ENCODE assay signal across 8 cellular contexts in genomic region chr5:42057254-42057690, GRCh38.
DNase-seq lines count a peak whose midpoint lies in the region; ATAC-seq and TF ChIP-seq lines count a peak whose summit lies in the region.

No MANE protein-coding gene starts in this region.

- in situ Hi-C loops in Caki2 (cut with HindIII; ENCODE audit: low pct_unique_long_range_greater_than_20kb, low sequenced_read_pairs), result no loop called here

- H3K4me1 Mint-ChIP-seq in progenitor cell of endocrine pancreas (ENCODE audit: low read depth), result peaks cover 3% of the 10 kb centered on the region

- peak; percentile 87 for ATAC-seq in GM19438 (IDR thresholded peaks at IDR 0.05; ENCODE audit: low read depth, unreplicated experiment)
- peak; percentile 94 for ATAC-seq in HG03442 (IDR thresholded peaks at IDR 0.05; ENCODE audit: unreplicated experiment)
- ATAC-seq in HG03045 (IDR thresholded peaks at IDR 0.05; ENCODE audit: unreplicated experiment), result no peak

- H3K27me3 Mint-ChIP-seq in progenitor cell of endocrine pancreas, result no peaks in the 10 kb centered on the region

- H3K27ac Mint-ChIP-seq in progenitor cell of endocrine pancreas, result no peak overlapping the region

- H3K4me3 ChIP-seq in fibroblast of pulmonary artery (replicated peaks; ENCODE audit: low read depth, low read length), result no peak overlapping the region

- no peak overlapping the region for H3K4me3 Mint-ChIP-seq in progenitor cell of endocrine pancreas (ENCODE audit: low read depth)

- no peaks in the 10 kb centered on the region for H3K36me3 Mint-ChIP-seq in progenitor cell of endocrine pancreas (ENCODE audit: insufficient read depth)

- TF ChIP-seq CTCF in fibroblast of pulmonary artery (IDR thresholded peaks at IDR 0.05; ENCODE audit: low read length, missing control alignments) (peak; percentile 89), progenitor cell of endocrine pancreas (IDR thresholded peaks at IDR 0.05; ENCODE audit: unreplicated experiment) (peak; percentile 77)

- no peaks in the 10 kb centered on the region for H3K9me3 Mint-ChIP-seq in progenitor cell of endocrine pancreas (ENCODE audit: low read depth)

- DNase-seq in Caki2 (ENCODE audit: low read depth) (peak; percentile 32), NOMO-1 treated with DMSO at 0.1 percent for 48 hours (lab: John Stamatoyannopoulos, UW; ENCODE audit: unreplicated experiment) (peak; percentile 62), activated T-cell treated with anti-CD3 and anti-CD28 coated beads for 24 hours (ENCODE audit: low read depth) (peak; percentile 35), fibroblast of pulmonary artery (ENCODE audit: low read depth) (peak; percentile 47), progenitor cell of endocrine pancreas (ENCODE audit: low spot score, unreplicated experiment) (peak; percentile 12)

Comparison
In these comparisons a context has a peak if more than half of its experiments do, and no peak if none do; other contexts are left out.
1. DNase-seq: peak in every context shown above with its lines; median percentile 62 in NOMO-1 treated with DMSO at 0.1 percent for 48 hours; 47 in fibroblast of pulmonary artery; 35 in activated T-cell treated with anti-CD3 and anti-CD28 coated beads for 24 hours; 32 in Caki2; 12 in progenitor cell of endocrine pancreas.